30 cellular contexts compared by ENCODE assay signal in the genomic region with DNA sequence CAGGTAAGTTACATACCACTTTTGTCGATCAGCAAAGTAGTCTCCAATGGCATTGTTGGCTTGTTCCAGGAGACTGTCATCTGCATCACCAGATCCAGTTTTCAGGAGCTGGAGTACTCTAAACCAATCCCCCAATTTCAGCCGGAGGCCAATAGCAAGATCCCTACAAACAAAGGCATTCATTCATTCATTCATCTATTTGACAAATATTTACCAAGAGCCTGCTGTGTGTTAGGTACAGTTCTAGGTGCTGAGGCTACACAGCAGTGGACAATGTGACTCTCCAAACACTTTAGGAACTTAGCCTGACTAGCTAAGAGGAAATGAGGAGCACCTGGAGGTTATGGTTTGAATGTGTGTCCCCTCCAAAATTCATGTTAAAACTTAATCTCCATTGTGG.
"Had no signal": no experiment of that assay in that cellular context is flagged by ENCODE, and none has a peak within 500 bp of the region (broad histone marks: within the 10 kb centered on the region; RNA-seq: fewer than 3 reads in every experiment).

No MANE protein-coding gene starts in this region.

- H3K4me1 ChIP-seq: left lung, lower lobe of right lung, neural progenitor cell, psoas muscle, testis, transverse colon, vagina had no signal

- H3K9ac ChIP-seq: neural progenitor cell, parathyroid adenoma had no signal

- H3K27ac Mint-ChIP-seq: immature natural killer cell; naive thymus-derived CD4-positive, alpha-beta T cell; natural killer cell treated with Interleukin-12 subunit alpha and Interleukin-12 subunit beta and Interleukin-15 and Interleukin-18, amount 100 ng/mL, for 72 hours; neural progenitor cell; stimulated activated naive B cell treated with anti-CD40 and anti-IgM and Interleukin-4, amounts not matched to agents 10 μg/mL and 1 μg/mL and 100 μg/mL, for 72 hours had no signal

- H3K4me3 Mint-ChIP-seq: immature natural killer cell; naive thymus-derived CD4-positive, alpha-beta T cell; natural killer cell treated with Interleukin-12 subunit alpha and Interleukin-12 subunit beta and Interleukin-15 and Interleukin-18, amount 100 ng/mL, for 72 hours; neural progenitor cell; stimulated activated naive B cell treated with anti-CD40 and anti-IgM and Interleukin-4, amounts not matched to agents 10 μg/mL and 1 μg/mL and 100 μg/mL, for 72 hours had no signal

- H3K4me3 ChIP-seq: left lung, lower lobe of right lung, mucosa of descending colon, neural progenitor cell, psoas muscle, skin epidermis, stomach, testis, thyroid gland, transverse colon, upper lobe of left lung, vagina had no signal

- H3K27me3 ChIP-seq: left lung, neural progenitor cell, neutrophil, stomach, testis, thyroid gland, transverse colon, upper lobe of left lung, vagina had no signal

- H3K4me2 ChIP-seq: neural progenitor cell had no signal

- H3K27ac ChIP-seq: left lung, lower lobe of right lung, neural progenitor cell, neutrophil, parathyroid adenoma, psoas muscle, skin epidermis, stomach, testis, thyroid gland, transverse colon, upper lobe of left lung, vagina had no signal

- DNase-seq: hypothalamus; immature natural killer cell; kidney; left colon; left lung; lower lobe of right lung; mammary epithelial cell; midbrain; mucosa of descending colon; naive thymus-derived CD4-positive, alpha-beta T cell; occipital lobe; psoas muscle; stimulated activated CD4-positive, alpha-beta T cell treated with anti-CD3 and anti-CD28 coated beads, Interleukin-12 subunit alpha, Interleukin-12 subunit beta, amount 100 ng/mL, for 4 hours; stimulated activated CD4-positive, alpha-beta T cell treated with anti-CD3 and anti-CD28 coated beads, Interleukin-15, amount 100 ng/mL, for 24 hours; stimulated activated CD4-positive, alpha-beta T cell treated with anti-CD3 and anti-CD28 coated beads, Interleukin-2, amount 100 ng/mL, for 24 hours; stimulated activated CD4-positive, alpha-beta T cell treated with anti-CD3 and anti-CD28 coated beads, Interleukin-4, amount 100 ng/mL, for 1 hour; stimulated activated naive B cell treated with anti-CD40 and anti-IgM and Interleukin-4, amounts not matched to agents 10 μg/mL and 1 μg/mL and 100 μg/mL, for 72 hours; stimulated activated naive CD8-positive, alpha-beta T cell treated with anti-CD3 and anti-CD28 coated beads, Interleukin-15, Interleukin-2, amounts not matched to agents 100 U/mL and 50 U/mL, for 24 hours; stomach; testis; thyroid gland; transverse colon; upper lobe of left lung had no signal

- H3K9me3 Mint-ChIP-seq: natural killer cell treated with Interleukin-12 subunit alpha and Interleukin-12 subunit beta and Interleukin-15 and Interleukin-18, amount 100 ng/mL, for 72 hours; neural progenitor cell; stimulated activated naive B cell treated with anti-CD40 and anti-IgM and Interleukin-4, amounts not matched to agents 10 μg/mL and 1 μg/mL and 100 μg/mL, for 72 hours had no signal

- H3K4me1 Mint-ChIP-seq: immature natural killer cell; neural progenitor cell; stimulated activated naive B cell treated with anti-CD40 and anti-IgM and Interleukin-4, amounts not matched to agents 10 μg/mL and 1 μg/mL and 100 μg/mL, for 72 hours had no signal

- H3K36me3 ChIP-seq: neutrophil had no signal

- H3K27me3 Mint-ChIP-seq: naive thymus-derived CD4-positive, alpha-beta T cell; natural killer cell treated with Interleukin-12 subunit alpha and Interleukin-12 subunit beta and Interleukin-15 and Interleukin-18, amount 100 ng/mL, for 72 hours; stimulated activated naive B cell treated with anti-CD40 and anti-IgM and Interleukin-4, amounts not matched to agents 10 μg/mL and 1 μg/mL and 100 μg/mL, for 72 hours had no signal

- ATAC-seq: left colon; left lung; lower lobe of right lung; mucosa of descending colon; naive thymus-derived CD4-positive, alpha-beta T cell; natural killer cell treated with Interleukin-12 subunit alpha and Interleukin-12 subunit beta and Interleukin-15 and Interleukin-18, amount 100 ng/mL, for 72 hours; psoas muscle; sciatic nerve; stimulated activated naive B cell treated with anti-CD40 and anti-IgM and Interleukin-4, amounts not matched to agents 10 μg/mL and 1 μg/mL and 100 μg/mL, for 72 hours; stimulated activated naive CD8-positive, alpha-beta T cell treated with anti-CD3 and anti-CD28 coated beads, Interleukin-15, Interleukin-2, amounts not matched to agents 100 U/mL and 50 U/mL, for 24 hours had no signal

- H3K9me3 ChIP-seq: left lung, lower lobe of right lung, mucosa of descending colon, neutrophil, psoas muscle, stomach, testis, thyroid gland, transverse colon, upper lobe of left lung, vagina had no signal

- FAIRE-seq: kidney had no signal

- H3K79me2 ChIP-seq: parathyroid adenoma had no signal

- H2AFZ ChIP-seq: neural progenitor cell, parathyroid adenoma had no signal
